Comparison of ENCODE assay signal across 30 cellular contexts in the genomic region with DNA sequence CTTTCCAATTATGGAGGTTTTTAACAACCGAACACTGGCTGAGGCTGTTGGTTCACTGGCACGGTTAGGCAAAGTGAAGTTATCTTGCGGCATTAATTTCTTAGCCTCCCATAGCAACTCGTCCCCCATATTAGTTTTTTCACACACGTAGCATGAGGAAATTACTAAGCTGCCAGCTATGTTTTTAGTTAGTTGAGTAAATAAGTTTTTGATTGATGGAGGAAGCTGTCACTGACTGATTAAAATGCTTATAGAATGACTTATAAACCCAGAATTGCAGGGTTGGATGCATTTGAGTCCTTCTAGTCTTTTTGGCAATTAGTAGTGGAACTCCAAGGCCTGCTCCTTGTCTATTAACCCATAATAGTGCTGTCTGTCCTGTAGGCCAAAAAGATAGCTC.
"Had no signal": no experiment of that assay in that cellular context is flagged by ENCODE, and none has a peak within 500 bp of the region (broad histone marks: within the 10 kb centered on the region; RNA-seq: fewer than 3 reads in every experiment).

No MANE protein-coding gene starts in this region.

- H3K36me3 ChIP-seq: ascending aorta, breast epithelium, cardiac muscle cell, esophagus muscularis mucosa, heart left ventricle had no signal

- H3K9me3 ChIP-seq: ascending aorta, breast epithelium, esophagus muscularis mucosa, heart left ventricle had no signal

- H3K27ac ChIP-seq: ascending aorta, breast epithelium, cardiac muscle cell, coronary artery, esophagus muscularis mucosa, heart left ventricle had no signal

- DNase-seq: activated CD4-positive, alpha-beta memory T cell treated with anti-CD3 and anti-CD28 coated beads, Interleukin-2, amount 10 ng/mL, durations not matched to agents 7 days and 5 days; activated CD4-positive, alpha-beta T cell treated with anti-CD3 and anti-CD28 coated beads for 36 hours; activated CD4-positive, alpha-beta T cell treated with anti-CD3 and anti-CD28 coated beads, Interleukin-2, amount 10 ng/mL, durations not matched to agents 7 days and 5 days; activated CD4-positive, alpha-beta T cell treated with anti-CD3 and anti-CD28 coated beads, Interleukin-2, amount 50 U/mL, for 4 hours; activated CD4-positive, CD25-positive, alpha-beta regulatory T cell; activated CD4-positive, CD25-positive, alpha-beta regulatory T cell treated with anti-CD3 and anti-CD28 coated beads, Interleukin-2, amount 50 U/mL, for 72 hours; activated CD8-positive, alpha-beta memory T cell treated with anti-CD3 and anti-CD28 coated beads, Interleukin-2, amount 50 U/mL, for 48 hours; activated gamma-delta T cell; activated naive CD4-positive, alpha-beta T cell; activated naive CD4-positive, alpha-beta T cell treated with anti-CD3 and anti-CD28 coated beads, Interleukin-2, amount 10 ng/mL, durations not matched to agents 7 days and 5 days; activated naive CD8-positive, alpha-beta T cell treated with anti-CD3 and anti-CD28 coated beads, Interleukin-2, amount 10 ng/mL, durations not matched to agents 7 days and 5 days; activated T-cell treated with anti-CD3 and anti-CD28 coated beads for 4 hours; activated T-cell treated with anti-CD3 and anti-CD28 coated beads, Interleukin-2, amount 50 U/mL, for 24 hours; activated T-cell treated with anti-CD3 and anti-CD28 coated beads, Interleukin-2, amount 50 U/mL, for 72 hours; central memory CD4-positive, alpha-beta T cell; cerebellar nuclear complex; effector CD4-positive, alpha-beta T cell; effector memory CD8-positive, alpha-beta T cell; erythroblast; foreskin fibroblast; glutamatergic neuron; heart left ventricle; T-helper 2 cell had no signal

- H3K4me1 ChIP-seq: ascending aorta, breast epithelium, esophagus muscularis mucosa, heart left ventricle had no signal

- FAIRE-seq: frontal cortex had no signal

- H3K4me3 ChIP-seq: ascending aorta, breast epithelium, cardiac muscle cell, coronary artery, esophagus muscularis mucosa, heart left ventricle had no signal

- H3K27me3 ChIP-seq: ascending aorta, breast epithelium, cardiac muscle cell, esophagus muscularis mucosa, heart left ventricle had no signal

- ATAC-seq: activated CD4-positive, alpha-beta T cell treated with anti-CD3 and anti-CD28 coated beads for 36 hours; activated naive CD4-positive, alpha-beta T cell treated with anti-CD3 and anti-CD28 coated beads, Interleukin-2, amount 50 U/mL, for 72 hours; activated T-cell treated with anti-CD3 and anti-CD28 coated beads, Interleukin-2, amount 50 U/mL, for 72 hours; effector memory CD8-positive, alpha-beta T cell; heart left ventricle had no signal
